In the genomic region with DNA sequence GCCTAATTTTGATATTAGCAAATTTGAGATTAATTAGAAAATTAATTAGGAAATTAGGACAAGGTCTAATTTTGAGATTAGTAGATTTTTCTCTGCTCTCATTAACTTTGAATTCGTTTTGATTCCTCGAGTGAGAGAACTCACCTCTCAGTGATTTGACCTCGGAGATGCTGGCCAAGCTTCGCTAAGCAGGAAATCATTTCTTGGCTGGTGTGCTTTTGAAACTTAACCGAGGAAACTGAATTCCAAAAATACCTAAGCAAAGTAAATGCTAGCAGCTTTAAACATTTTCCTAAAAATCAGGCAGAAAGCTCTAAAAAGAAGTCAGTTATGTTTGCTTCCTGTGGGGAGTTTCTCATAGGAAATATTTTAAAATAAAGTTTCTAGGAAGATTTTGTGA, we compare ENCODE assay signal across 14 cellular contexts. TPM values are rescaled to one million over a fixed set of nuclear protein-coding genes. Genes with fewer than 3 reads are reported as not detected.
DNase-seq lines count a peak whose midpoint lies in the region; ATAC-seq and TF ChIP-seq lines count a peak whose summit lies in the region.
"Had no signal": no experiment of that assay in that cellular context is flagged by ENCODE, and none has a peak within 500 bp of the region (broad histone marks: within the 10 kb centered on the region; RNA-seq: fewer than 3 reads in every experiment).

No MANE protein-coding gene starts in this region.

- intact Hi-C loops in activated naive CD4-positive, alpha-beta T cell treated with anti-CD3 and anti-CD28 coated beads for 36 hours (cut with micrococcal nuclease) = loop anchor here (1.0 kb wide), 1 partner anchor 8 kb away; no protein-coding TSS in a partner anchor
- intact Hi-C loops in thyroid gland (cut with DNase I) = no loop called here

- H3K27me3 Mint-ChIP-seq in activated naive CD4-positive, alpha-beta T cell treated with anti-CD3 and anti-CD28 coated beads for 36 hours (ENCODE audit: low read depth) = no peaks in the 10 kb centered on the region
- no peaks in the 10 kb centered on the region for H3K27me3 Mint-ChIP-seq in activated T-helper 17 cell treated with anti-CD3 and anti-CD28 coated beads, Interleukin-2, amount 50 U/mL, for 72 hours

- no peak for TF ChIP-seq CTCF in thyroid gland (IDR thresholded peaks at IDR 0.05)
- no peak for TF ChIP-seq CTCF in GM13976 (IDR thresholded peaks at IDR 0.05; ENCODE audit: borderline replicate concordance, control extremely low read depth, extremely low read depth, insufficient read depth, missing control alignments)

- H3K4me3 Mint-ChIP-seq in activated naive CD4-positive, alpha-beta T cell treated with anti-CD3 and anti-CD28 coated beads for 36 hours = peak overlapping the region; percentile 47
- H3K4me3 Mint-ChIP-seq in activated T-helper 17 cell treated with anti-CD3 and anti-CD28 coated beads, Interleukin-2, amount 50 U/mL, for 72 hours = peak overlapping the region; percentile 84

- CTCF ChIA-PET in activated naive CD4-positive, alpha-beta T cell treated with anti-CD3 and anti-CD28 coated beads for 36 hours (lab: Charles Lee) = interaction anchor here (0.9 to 1.0 kb wide), 2 partner anchors 47 to 72 kb away, joined by 4 read pairs; no protein-coding TSS in a partner anchor

- peak overlapping the region; percentile 56 for H3K27ac Mint-ChIP-seq in activated naive CD4-positive, alpha-beta T cell treated with anti-CD3 and anti-CD28 coated beads for 36 hours
- peak overlapping the region; percentile 91 for H3K27ac Mint-ChIP-seq in activated T-helper 17 cell treated with anti-CD3 and anti-CD28 coated beads, Interleukin-2, amount 50 U/mL, for 72 hours

- no peaks in the 10 kb centered on the region for H3K36me3 Mint-ChIP-seq in activated naive CD4-positive, alpha-beta T cell treated with anti-CD3 and anti-CD28 coated beads for 36 hours (ENCODE audit: low read depth)
- H3K36me3 Mint-ChIP-seq in activated T-helper 17 cell treated with anti-CD3 and anti-CD28 coated beads, Interleukin-2, amount 50 U/mL, for 72 hours (ENCODE audit: low read depth) = peaks cover 43% of the 10 kb centered on the region

- in situ Hi-C loops in GM13976 (cut with MboI; ENCODE audit: low sequenced_read_pairs, unreplicated experiment) = no loop called here

- WGBS in thyroid gland, 2 donors = 4 to 16% methylated on average over 5 of the region's 5 CpGs

- ATAC-seq in activated T-helper 17 cell treated with anti-CD3 and anti-CD28 coated beads, Interleukin-2, amount 50 U/mL, for 72 hours (replicated peaks) = no peak
- ATAC-seq in GM19397 (IDR thresholded peaks at IDR 0.05; ENCODE audit: unreplicated experiment) = no peak

- H3K9me3 ChIP-seq in thyroid gland = no peaks in the 10 kb centered on the region
- H3K9me3 ChIP-seq: tibial nerve had no signal

- peak overlapping the region; percentile 63 to 83 (median 65) for H3K27ac ChIP-seq in thyroid gland

- no peak for TF ChIP-seq POLR2A in thyroid gland (IDR thresholded peaks at IDR 0.05)

- H3K36me3 ChIP-seq in thyroid gland = no peaks in the 10 kb centered on the region
- H3K36me3 ChIP-seq: tibial nerve had no signal

- H3K27me3 ChIP-seq in thyroid gland = no peaks in the 10 kb centered on the region
- H3K27me3 ChIP-seq: dorsolateral prefrontal cortex, tibial nerve had no signal

- no peaks in the 10 kb centered on the region for H3K9me3 Mint-ChIP-seq in activated naive CD4-positive, alpha-beta T cell treated with anti-CD3 and anti-CD28 coated beads for 36 hours
- H3K9me3 Mint-ChIP-seq in activated T-helper 17 cell treated with anti-CD3 and anti-CD28 coated beads, Interleukin-2, amount 50 U/mL, for 72 hours = no peaks in the 10 kb centered on the region

- peaks cover 39 to 45% of the 10 kb centered on the region in 2 donors for H3K4me1 ChIP-seq in thyroid gland

- DNase-seq in activated naive CD4-positive, alpha-beta T cell treated with anti-CD3 and anti-CD28 coated beads for 36 hours = no peak
- no peak for DNase-seq in activated naive CD4-positive, alpha-beta T cell treated with anti-CD3 and anti-CD28 coated beads, Interleukin-2, amount 50 U/mL, for 16 hours
- DNase-seq in iris pigment epithelial cell (ENCODE audit: low read depth) (peak; percentile 69), thyroid gland (peak; percentile 45 to 64), activated gamma-delta T cell (lab: John Stamatoyannopoulos, UW) (no peak), GM13976 (ENCODE audit: low spot score) (no peak)
- DNase-seq: C1 segment of cervical spinal cord; dorsolateral prefrontal cortex; KBM-7; left cardiac atrium; stimulated activated CD4-positive, alpha-beta T cell treated with anti-CD3 and anti-CD28 coated beads, Interleukin-12 subunit alpha, Interleukin-12 subunit beta, amount 100 ng/mL, for 4 hours had no signal

- peaks cover 82% of the 10 kb centered on the region for H3K4me1 Mint-ChIP-seq in activated naive CD4-positive, alpha-beta T cell treated with anti-CD3 and anti-CD28 coated beads for 36 hours (ENCODE audit: low read depth)
- peaks cover 59% of the 10 kb centered on the region for H3K4me1 Mint-ChIP-seq in activated T-helper 17 cell treated with anti-CD3 and anti-CD28 coated beads, Interleukin-2, amount 50 U/mL, for 72 hours

- no peak overlapping the region for H3K4me3 ChIP-seq in thyroid gland (replicated peaks in 1 of 3)
- H3K4me3 ChIP-seq: dorsolateral prefrontal cortex had no signal

RNA-seq across cellular contexts. Expression of a gene that starts 34.9 kb away (rescaled TPM):
- total RNA-seq in activated naive CD4-positive, alpha-beta T cell treated with anti-CD3 and anti-CD28 coated beads for 36 hours = 10 to 100 TPM; 10.1 to 13.1 TPM
- 10 to 100 TPM; 21.0 to 31.0 TPM for total RNA-seq in activated T-helper 17 cell treated with anti-CD3 and anti-CD28 coated beads, Interleukin-2, amount 50 U/mL, for 72 hours
- 10 to 100 TPM; 17.1 to 32.8 (median 28.0) TPM for total RNA-seq in thyroid gland

Comparison
In these comparisons a context has a peak if more than half of its experiments do, and no peak if none do; other contexts are left out.
1. DNase-seq: peak in iris pigment epithelial cell (single experiment) and thyroid gland (2 of 2); none in activated naive CD4-positive, alpha-beta T cell treated with anti-CD3 and anti-CD28 coated beads for 36 hours (single experiment), activated naive CD4-positive, alpha-beta T cell treated with anti-CD3 and anti-CD28 coated beads, Interleukin-2, amount 50 U/mL, for 16 hours (single experiment), activated gamma-delta T cell (single experiment) and GM13976 (single experiment).